ENCODE assay signal across 1 cellular context in the genomic region with DNA sequence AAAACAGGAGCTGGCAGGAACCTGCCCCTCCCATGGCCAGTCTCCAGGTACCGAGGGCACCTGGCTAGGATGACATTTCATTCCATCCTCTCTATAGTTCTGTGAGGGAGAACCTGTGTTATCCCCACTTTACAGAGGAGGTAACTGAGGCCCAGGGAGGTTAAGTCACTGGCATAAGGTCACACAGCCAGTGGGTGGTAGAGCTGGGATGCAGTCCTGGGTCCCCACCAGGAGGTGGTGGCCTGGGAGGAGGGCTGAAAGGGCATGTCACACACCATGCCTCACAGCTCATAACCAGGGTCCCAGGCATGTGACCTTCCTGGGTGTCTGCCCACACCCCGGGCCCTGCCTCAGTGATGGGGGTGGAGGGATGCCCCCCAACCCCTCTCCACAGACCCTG.
A peak's percentile ranks its signal among the peaks of the same experiment; 100 is the strongest.
TF ChIP-seq lines count a peak whose summit lies in the region.

No MANE protein-coding gene starts in this region.

TF ChIP-seq in K562, 482 proteins besides CTCF, POLR2A, EP300 and RAD21:
- peak; percentile 57; the same call in 1 of the 2 replicates for TF ChIP-seq ADNP (tag; IDR thresholded peaks at IDR 0.05)
- no peak for TF ChIP-seq TCF7L2 (IDR thresholded peaks at IDR 0.05; ENCODE audit: low read depth, low read length)
- TF ChIP-seq CHCHD3 (CRISPR knock-in tag; IDR thresholded peaks at IDR 0.05) = no peak
- TF ChIP-seq ZBTB34 (CRISPR knock-in tag; IDR thresholded peaks at IDR 0.05) = no peak
- no peak for TF ChIP-seq TEAD2 (tag; IDR thresholded peaks at IDR 0.05)
- TF ChIP-seq SIRT6 (IDR thresholded peaks at IDR 0.05; ENCODE audit: low read depth, low read length) = no peak
- TF ChIP-seq, protein P1, sequence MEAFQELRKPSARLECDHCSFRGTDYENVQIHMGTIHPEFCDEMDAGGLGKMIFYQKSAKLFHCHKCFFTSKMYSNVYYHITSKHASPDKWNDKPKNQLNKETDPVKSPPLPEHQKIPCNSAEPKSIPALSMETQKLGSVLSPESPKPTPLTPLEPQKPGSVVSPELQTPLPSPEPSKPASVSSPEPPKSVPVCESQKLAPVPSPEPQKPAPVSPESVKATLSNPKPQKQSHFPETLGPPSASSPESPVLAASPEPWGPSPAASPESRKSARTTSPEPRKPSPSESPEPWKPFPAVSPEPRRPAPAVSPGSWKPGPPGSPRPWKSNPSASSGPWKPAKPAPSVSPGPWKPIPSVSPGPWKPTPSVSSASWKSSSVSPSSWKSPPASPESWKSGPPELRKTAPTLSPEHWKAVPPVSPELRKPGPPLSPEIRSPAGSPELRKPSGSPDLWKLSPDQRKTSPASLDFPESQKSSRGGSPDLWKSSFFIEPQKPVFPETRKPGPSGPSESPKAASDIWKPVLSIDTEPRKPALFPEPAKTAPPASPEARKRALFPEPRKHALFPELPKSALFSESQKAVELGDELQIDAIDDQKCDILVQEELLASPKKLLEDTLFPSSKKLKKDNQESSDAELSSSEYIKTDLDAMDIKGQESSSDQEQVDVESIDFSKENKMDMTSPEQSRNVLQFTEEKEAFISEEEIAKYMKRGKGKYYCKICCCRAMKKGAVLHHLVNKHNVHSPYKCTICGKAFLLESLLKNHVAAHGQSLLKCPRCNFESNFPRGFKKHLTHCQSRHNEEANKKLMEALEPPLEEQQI (IDR thresholded peaks at IDR 0.05) = no peak
- no peak for TF ChIP-seq ZEB2 (IDR thresholded peaks at IDR 0.05)
- no peak for TF ChIP-seq MAZ (CRISPR knock-in tag; conservative IDR thresholded peaks at IDR 0.05 in 1 of 2, IDR thresholded peaks at IDR 0.05 in 1 of 2)
- TF ChIP-seq PTBP1 (IDR thresholded peaks at IDR 0.05; ENCODE audit: low read depth, low read length) = no peak
- TF ChIP-seq, protein P2, sequence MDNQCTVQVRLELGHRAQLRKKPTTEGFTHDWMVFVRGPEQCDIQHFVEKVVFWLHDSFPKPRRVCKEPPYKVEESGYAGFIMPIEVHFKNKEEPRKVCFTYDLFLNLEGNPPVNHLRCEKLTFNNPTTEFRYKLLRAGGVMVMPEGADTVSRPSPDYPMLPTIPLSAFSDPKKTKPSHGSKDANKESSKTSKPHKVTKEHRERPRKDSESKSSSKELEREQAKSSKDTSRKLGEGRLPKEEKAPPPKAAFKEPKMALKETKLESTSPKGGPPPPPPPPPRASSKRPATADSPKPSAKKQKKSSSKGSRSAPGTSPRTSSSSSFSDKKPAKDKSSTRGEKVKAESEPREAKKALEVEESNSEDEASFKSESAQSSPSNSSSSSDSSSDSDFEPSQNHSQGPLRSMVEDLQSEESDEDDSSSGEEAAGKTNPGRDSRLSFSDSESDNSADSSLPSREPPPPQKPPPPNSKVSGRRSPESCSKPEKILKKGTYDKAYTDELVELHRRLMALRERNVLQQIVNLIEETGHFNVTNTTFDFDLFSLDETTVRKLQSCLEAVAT (IDR thresholded peaks at IDR 0.05) = no peak
- TF ChIP-seq, protein P3, sequence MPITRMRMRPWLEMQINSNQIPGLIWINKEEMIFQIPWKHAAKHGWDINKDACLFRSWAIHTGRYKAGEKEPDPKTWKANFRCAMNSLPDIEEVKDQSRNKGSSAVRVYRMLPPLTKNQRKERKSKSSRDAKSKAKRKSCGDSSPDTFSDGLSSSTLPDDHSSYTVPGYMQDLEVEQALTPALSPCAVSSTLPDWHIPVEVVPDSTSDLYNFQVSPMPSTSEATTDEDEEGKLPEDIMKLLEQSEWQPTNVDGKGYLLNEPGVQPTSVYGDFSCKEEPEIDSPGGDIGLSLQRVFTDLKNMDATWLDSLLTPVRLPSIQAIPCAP (CRISPR knock-in tag; IDR thresholded peaks at IDR 0.05; ENCODE audit: borderline replicate concordance) = no peak
- no peak for TF ChIP-seq U2AF2 (optimal IDR thresholded peaks at IDR 0.05; ENCODE audit: low read depth, low read length)
- TF ChIP-seq SOX6 (IDR thresholded peaks at IDR 0.05) = no peak
- TF ChIP-seq ESRRA (IDR thresholded peaks at IDR 0.05; ENCODE audit: borderline replicate concordance, low read depth) = peak; percentile 36; the same call in 1 of the 2 replicates
- TF ChIP-seq, protein P4, sequence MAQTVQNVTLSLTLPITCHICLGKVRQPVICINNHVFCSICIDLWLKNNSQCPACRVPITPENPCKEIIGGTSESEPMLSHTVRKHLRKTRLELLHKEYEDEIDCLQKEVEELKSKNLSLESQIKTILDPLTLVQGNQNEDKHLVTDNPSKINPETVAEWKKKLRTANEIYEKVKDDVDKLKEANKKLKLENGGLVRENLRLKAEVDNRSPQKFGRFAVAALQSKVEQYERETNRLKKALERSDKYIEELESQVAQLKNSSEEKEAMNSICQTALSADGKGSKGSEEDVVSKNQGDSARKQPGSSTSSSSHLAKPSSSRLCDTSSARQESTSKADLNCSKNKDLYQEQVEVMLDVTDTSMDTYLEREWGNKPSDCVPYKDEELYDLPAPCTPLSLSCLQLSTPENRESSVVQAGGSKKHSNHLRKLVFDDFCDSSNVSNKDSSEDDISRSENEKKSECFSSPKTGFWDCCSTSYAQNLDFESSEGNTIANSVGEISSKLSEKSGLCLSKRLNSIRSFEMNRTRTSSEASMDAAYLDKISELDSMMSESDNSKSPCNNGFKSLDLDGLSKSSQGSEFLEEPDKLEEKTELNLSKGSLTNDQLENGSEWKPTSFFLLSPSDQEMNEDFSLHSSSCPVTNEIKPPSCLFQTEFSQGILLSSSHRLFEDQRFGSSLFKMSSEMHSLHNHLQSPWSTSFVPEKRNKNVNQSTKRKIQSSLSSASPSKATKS (CRISPR knock-in tag; IDR thresholded peaks at IDR 0.05) = no peak
- TF ChIP-seq RBM25 (IDR thresholded peaks at IDR 0.05; ENCODE audit: low read depth, low read length, severe bottlenecking) = peak; percentile 45
- TF ChIP-seq, protein P5, sequence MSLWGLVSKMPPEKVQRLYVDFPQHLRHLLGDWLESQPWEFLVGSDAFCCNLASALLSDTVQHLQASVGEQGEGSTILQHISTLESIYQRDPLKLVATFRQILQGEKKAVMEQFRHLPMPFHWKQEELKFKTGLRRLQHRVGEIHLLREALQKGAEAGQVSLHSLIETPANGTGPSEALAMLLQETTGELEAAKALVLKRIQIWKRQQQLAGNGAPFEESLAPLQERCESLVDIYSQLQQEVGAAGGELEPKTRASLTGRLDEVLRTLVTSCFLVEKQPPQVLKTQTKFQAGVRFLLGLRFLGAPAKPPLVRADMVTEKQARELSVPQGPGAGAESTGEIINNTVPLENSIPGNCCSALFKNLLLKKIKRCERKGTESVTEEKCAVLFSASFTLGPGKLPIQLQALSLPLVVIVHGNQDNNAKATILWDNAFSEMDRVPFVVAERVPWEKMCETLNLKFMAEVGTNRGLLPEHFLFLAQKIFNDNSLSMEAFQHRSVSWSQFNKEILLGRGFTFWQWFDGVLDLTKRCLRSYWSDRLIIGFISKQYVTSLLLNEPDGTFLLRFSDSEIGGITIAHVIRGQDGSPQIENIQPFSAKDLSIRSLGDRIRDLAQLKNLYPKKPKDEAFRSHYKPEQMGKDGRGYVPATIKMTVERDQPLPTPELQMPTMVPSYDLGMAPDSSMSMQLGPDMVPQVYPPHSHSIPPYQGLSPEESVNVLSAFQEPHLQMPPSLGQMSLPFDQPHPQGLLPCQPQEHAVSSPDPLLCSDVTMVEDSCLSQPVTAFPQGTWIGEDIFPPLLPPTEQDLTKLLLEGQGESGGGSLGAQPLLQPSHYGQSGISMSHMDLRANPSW (CRISPR knock-in tag; IDR thresholded peaks at IDR 0.05) = no peak
- TF ChIP-seq CBX2 (IDR thresholded peaks at IDR 0.05; ENCODE audit: insufficient read depth, low read length, poor library complexity, severe bottlenecking) = no peak
- TF ChIP-seq ZNF764 (CRISPR knock-in tag; IDR thresholded peaks at IDR 0.05; ENCODE audit: low read depth) = peak; percentile 97
- TF ChIP-seq, protein P6, sequence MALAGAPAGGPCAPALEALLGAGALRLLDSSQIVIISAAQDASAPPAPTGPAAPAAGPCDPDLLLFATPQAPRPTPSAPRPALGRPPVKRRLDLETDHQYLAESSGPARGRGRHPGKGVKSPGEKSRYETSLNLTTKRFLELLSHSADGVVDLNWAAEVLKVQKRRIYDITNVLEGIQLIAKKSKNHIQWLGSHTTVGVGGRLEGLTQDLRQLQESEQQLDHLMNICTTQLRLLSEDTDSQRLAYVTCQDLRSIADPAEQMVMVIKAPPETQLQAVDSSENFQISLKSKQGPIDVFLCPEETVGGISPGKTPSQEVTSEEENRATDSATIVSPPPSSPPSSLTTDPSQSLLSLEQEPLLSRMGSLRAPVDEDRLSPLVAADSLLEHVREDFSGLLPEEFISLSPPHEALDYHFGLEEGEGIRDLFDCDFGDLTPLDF (CRISPR knock-in tag; IDR thresholded peaks at IDR 0.05) = no peak
- TF ChIP-seq BCOR (IDR thresholded peaks at IDR 0.05) = peak; percentile 72; the same call in 1 of the 2 replicates
- no peak for TF ChIP-seq RNF2 (IDR thresholded peaks at IDR 0.05)
- TF ChIP-seq, protein P7, sequence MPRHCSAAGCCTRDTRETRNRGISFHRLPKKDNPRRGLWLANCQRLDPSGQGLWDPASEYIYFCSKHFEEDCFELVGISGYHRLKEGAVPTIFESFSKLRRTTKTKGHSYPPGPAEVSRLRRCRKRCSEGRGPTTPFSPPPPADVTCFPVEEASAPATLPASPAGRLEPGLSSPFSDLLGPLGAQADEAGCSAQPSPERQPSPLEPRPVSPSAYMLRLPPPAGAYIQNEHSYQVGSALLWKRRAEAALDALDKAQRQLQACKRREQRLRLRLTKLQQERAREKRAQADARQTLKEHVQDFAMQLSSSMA (CRISPR knock-in tag; IDR thresholded peaks at IDR 0.05) = no peak
- no peak for TF ChIP-seq SIX5 (IDR thresholded peaks at IDR 0.05; ENCODE audit: borderline replicate concordance in 1 of 2, insufficient read depth in 1 of 2, low read depth in 1 of 2, low read length in 2 of 2)
- TF ChIP-seq MEF2D (tag; conservative IDR thresholded peaks at IDR 0.05; ENCODE audit: low read depth) = no peak
- TF ChIP-seq, protein P8, sequence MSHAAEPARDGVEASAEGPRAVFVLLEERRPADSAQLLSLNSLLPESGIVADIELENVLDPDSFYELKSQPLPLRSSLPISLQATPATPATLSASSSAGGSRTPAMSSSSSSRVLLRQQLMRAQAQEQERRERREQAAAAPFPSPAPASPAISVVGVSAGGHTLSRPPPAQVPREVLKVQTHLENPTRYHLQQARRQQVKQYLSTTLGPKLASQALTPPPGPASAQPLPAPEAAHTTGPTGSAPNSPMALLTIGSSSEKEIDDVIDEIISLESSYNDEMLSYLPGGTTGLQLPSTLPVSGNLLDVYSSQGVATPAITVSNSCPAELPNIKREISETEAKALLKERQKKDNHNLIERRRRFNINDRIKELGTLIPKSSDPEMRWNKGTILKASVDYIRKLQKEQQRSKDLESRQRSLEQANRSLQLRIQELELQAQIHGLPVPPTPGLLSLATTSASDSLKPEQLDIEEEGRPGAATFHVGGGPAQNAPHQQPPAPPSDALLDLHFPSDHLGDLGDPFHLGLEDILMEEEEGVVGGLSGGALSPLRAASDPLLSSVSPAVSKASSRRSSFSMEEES (CRISPR knock-in tag; IDR thresholded peaks at IDR 0.05) = no peak
- TF ChIP-seq TEAD4 (IDR thresholded peaks at IDR 0.05; ENCODE audit: low read length) = no peak
- TF ChIP-seq TEAD4 (CRISPR knock-in tag; IDR thresholded peaks at IDR 0.05; ENCODE audit: borderline replicate concordance) = no peak
- TF ChIP-seq EGR1 (conservative IDR thresholded peaks at IDR 0.05) = no peak
- TF ChIP-seq E2F8 (IDR thresholded peaks at IDR 0.05; ENCODE audit: low read depth, partially characterized antibody) = no peak
- no peak for TF ChIP-seq RBBP5 (IDR thresholded peaks at IDR 0.05; ENCODE audit: borderline replicate concordance, insufficient read depth, low read length, poor library complexity, severe bottlenecking)
- TF ChIP-seq KAT7 (CRISPR knock-in tag; IDR thresholded peaks at IDR 0.05; ENCODE audit: borderline replicate concordance) = no peak
- peak; percentile 61 for TF ChIP-seq ZFP36 (IDR thresholded peaks at IDR 0.05; ENCODE audit: low read depth, low read length, partially characterized antibody)
- TF ChIP-seq KDM1A (IDR thresholded peaks at IDR 0.05) = 0 out of 4 replicates have a peak, but pooled peaks of 1 of the 2 experiments have one; percentile 28
- TF ChIP-seq SAFB2 (IDR thresholded peaks at IDR 0.05; ENCODE audit: borderline replicate concordance, low read depth, low read length, severe bottlenecking) = no peak
- no peak for TF ChIP-seq PRPF4 (IDR thresholded peaks at IDR 0.05; ENCODE audit: insufficient read depth, low read depth, low read length, poor library complexity, severe bottlenecking)
- no peak for TF ChIP-seq STAT5B (CRISPR knock-in tag; IDR thresholded peaks at IDR 0.05)
- no peak for TF ChIP-seq PYGO2 (tag; IDR thresholded peaks at IDR 0.05)
- TF ChIP-seq NEUROD1 (IDR thresholded peaks at IDR 0.05; ENCODE audit: borderline replicate concordance, low read depth, low read length, partially characterized antibody) = no peak
- TF ChIP-seq SLC30A9 (CRISPR knock-in tag; IDR thresholded peaks at IDR 0.05) = no peak
- TF ChIP-seq ZBED1 (IDR thresholded peaks at IDR 0.05) = no peak
- no peak for TF ChIP-seq TGIF2 (CRISPR knock-in tag; IDR thresholded peaks at IDR 0.05)
- TF ChIP-seq ZNF696 (CRISPR knock-in tag; conservative IDR thresholded peaks at IDR 0.05) = no peak
- no peak for TF ChIP-seq SMARCE1 (IDR thresholded peaks at IDR 0.05)
- no peak for TF ChIP-seq ERF (CRISPR knock-in tag; IDR thresholded peaks at IDR 0.05)
